23 cellular contexts compared by ENCODE assay signal in the genomic region with DNA sequence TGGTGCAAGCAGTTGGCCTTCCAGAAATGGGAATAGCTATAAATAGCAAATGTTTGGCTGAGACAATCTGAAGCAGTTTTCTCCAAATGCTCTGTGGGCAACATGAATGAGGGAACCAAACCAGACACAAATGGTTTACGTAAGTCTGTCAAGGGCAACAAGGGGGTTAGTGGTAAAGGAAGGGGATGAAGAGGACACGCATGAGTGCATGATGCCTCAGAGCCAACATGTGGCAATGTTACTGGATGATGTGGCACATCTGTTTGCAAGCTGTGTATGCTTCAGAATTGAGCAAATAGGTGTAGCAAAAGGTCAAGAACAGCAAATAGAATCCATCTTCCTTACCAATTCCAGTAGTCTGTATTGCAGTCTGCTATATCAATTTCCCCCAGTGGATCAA.
DNase-seq lines count a peak whose midpoint lies in the region; FAIRE-seq and TF ChIP-seq lines count a peak whose summit lies in the region.
"Had no signal": no experiment of that assay in that cellular context is flagged by ENCODE, and none has a peak within 500 bp of the region (broad histone marks: within the 10 kb centered on the region; RNA-seq: fewer than 3 reads in every experiment).

No MANE protein-coding gene starts in this region.

- H3K4me2 ChIP-seq in astrocyte (ENCODE audit: low read length) = no peak overlapping the region
- H3K4me2 ChIP-seq in mesenchymal stem cell (ENCODE audit: low read length, poor library complexity, severe bottlenecking) = no peak overlapping the region
- H3K4me2 ChIP-seq: GM23338 had no signal

- TF ChIP-seq CTCF in astrocyte (IDR thresholded peaks at IDR 0.05; ENCODE audit: insufficient read depth, low read depth, low read length) (no peak), tibial nerve (IDR thresholded peaks at IDR 0.05) (no peak), brain microvascular endothelial cell (IDR thresholded peaks at IDR 0.05; ENCODE audit: low read depth, low read length, missing control alignments) (no peak)

- H3K27me3 ChIP-seq in astrocyte (ENCODE audit: insufficient read depth, low read length) (no peaks in the 10 kb centered on the region), mesenchymal stem cell (ENCODE audit: control insufficient read depth in 1 of 2, insufficient read depth in 1 of 2, low read length in 2 of 2) (no peaks in the 10 kb centered on the region), tibial nerve (no peaks in the 10 kb centered on the region), brain microvascular endothelial cell (replicated peaks) (no peaks in the 10 kb centered on the region)
- H3K27me3 ChIP-seq: pancreas had no signal

- WGBS in mesenchymal stem cell = 60% methylated on average over 2 of the region's 2 CpGs
- 88 to 93% methylated on average over 2 of the region's 2 CpGs for whole genome bisulfite sequencing in tibial nerve, 2 donors

- H3K4me3 Mint-ChIP-seq in astrocyte (ENCODE audit: unreplicated experiment) = no peak overlapping the region
- H3K4me3 Mint-ChIP-seq: activated CD8-positive, alpha-beta memory T cell treated with anti-CD3 and anti-CD28 coated beads, Interleukin-2, amount 10 ng/mL, durations not matched to agents 7 days and 5 days; B cell; brain; GM23338 had no signal

- H3K23ac ChIP-seq in mesenchymal stem cell (ENCODE audit: low read length in 2 of 2) = no peak overlapping the region

- no peak overlapping the region for H3K4ac ChIP-seq in mesenchymal stem cell (ENCODE audit: low read depth in 1 of 2, low read length in 2 of 2)

- H2BK12ac ChIP-seq in mesenchymal stem cell (ENCODE audit: low read length in 2 of 2) = no peak overlapping the region

- no peaks in the 10 kb centered on the region for H3K79me1 ChIP-seq in mesenchymal stem cell (replicated peaks; ENCODE audit: low read length, poor library complexity, severe bottlenecking)

- no peak overlapping the region for H3K4me3 ChIP-seq in astrocyte (ENCODE audit: insufficient read depth, low read depth, low read length)
- peak overlapping the region in 1 of 2 experiments; percentile 10 for H3K4me3 ChIP-seq in mesenchymal stem cell (ENCODE audit: insufficient read depth in 1 of 2, low read depth in 1 of 2, low read length in 2 of 2)
- no peak overlapping the region for H3K4me3 ChIP-seq in tibial nerve
- no peak overlapping the region for H3K4me3 ChIP-seq in brain microvascular endothelial cell (ENCODE audit: low read depth, low read length)
- H3K4me3 ChIP-seq: GM23338, left ventricle myocardium inferior, pancreas had no signal

- no peak overlapping the region for H4K91ac ChIP-seq in mesenchymal stem cell (ENCODE audit: low read length)

- H3K9me3 ChIP-seq in astrocyte (ENCODE audit: insufficient read depth, low read depth, low read length) (no peaks in the 10 kb centered on the region), mesenchymal stem cell (ENCODE audit: control insufficient read depth, low read length) (peaks cover 21% of the 10 kb centered on the region), tibial nerve (peaks cover 0 to 25% (median under 1%) of the 10 kb centered on the region in 4 donors)
- H3K9me3 ChIP-seq: pancreas had no signal

- DNase-seq in AG20443 (ENCODE audit: low spot score) (peak; percentile 74), HS-5 (ENCODE audit: low read depth) (peak; percentile 94), astrocyte (ENCODE audit: low read depth) (peak; percentile 81), mesenchymal stem cell (peak; percentile 27), tibial nerve (ENCODE audit: low spot score in 2 of 2) (no peak), brain microvascular endothelial cell (no peak), substantia nigra (lab: John Stamatoyannopoulos, UW) (no peak)
- no peak for DNase-seq in stimulated activated CD4-positive, alpha-beta T cell treated with anti-CD3 and anti-CD28 coated beads, Interleukin-2, amount 100 ng/mL, for 24 hours
- DNase-seq: activated CD4-positive, CD25-positive, alpha-beta regulatory T cell treated with anti-CD3 and anti-CD28 coated beads, Interleukin-2, amount 50 U/mL, for 72 hours; activated CD8-positive, alpha-beta memory T cell treated with anti-CD3 and anti-CD28 coated beads, Interleukin-2, amount 10 ng/mL, durations not matched to agents 7 days and 5 days; activated naive CD4-positive, alpha-beta T cell treated with Interleukin-2 at 50 U/mL for 16 hours; DMS 273 treated with DMSO at 0.1 percent for 48 hours; left ventricle myocardium inferior; MM.1S; NCI-H2081; NCI-H526 treated with DMSO at 0.1 percent for 48 hours; pancreas; stimulated activated naive CD4-positive, alpha-beta T cell had no signal

- in situ Hi-C loops in brain microvascular endothelial cell (cut with HindIII; ENCODE audit: low pct_ligation_motif_present, low sequenced_read_pairs) = no loop called here

- no peaks in the 10 kb centered on the region for H4K20me1 ChIP-seq in astrocyte (ENCODE audit: insufficient read depth, low read length)

- H3K18ac ChIP-seq in mesenchymal stem cell (ENCODE audit: low read depth in 1 of 2, low read length in 2 of 2) = no peak overlapping the region

- H2AFZ ChIP-seq in astrocyte (ENCODE audit: low read depth, low read length) (no peak overlapping the region), mesenchymal stem cell (ENCODE audit: low read depth, low read length) (no peak overlapping the region)
- H2AFZ ChIP-seq: GM23338 had no signal

- H2BK15ac ChIP-seq in mesenchymal stem cell (ENCODE audit: low read depth, poor library complexity, severe bottlenecking) = no peak overlapping the region

- H3K27ac Mint-ChIP-seq in astrocyte (ENCODE audit: unreplicated experiment) = no peak overlapping the region
- H3K27ac Mint-ChIP-seq: activated CD8-positive, alpha-beta memory T cell treated with anti-CD3 and anti-CD28 coated beads, Interleukin-2, amount 10 ng/mL, durations not matched to agents 7 days and 5 days; B cell; brain; GM23338 had no signal

- H2BK120ac ChIP-seq in mesenchymal stem cell (ENCODE audit: low read depth, low read length) = no peak overlapping the region

- no peak for TF ChIP-seq POLR2A in tibial nerve (IDR thresholded peaks at IDR 0.05)

- H3K4me1 ChIP-seq in astrocyte (ENCODE audit: insufficient read depth, low read length) (no peaks in the 10 kb centered on the region), mesenchymal stem cell (ENCODE audit: control insufficient read depth, insufficient read depth, low read depth, low read length) (no peaks in the 10 kb centered on the region), tibial nerve (no peaks in the 10 kb centered on the region)
- H3K4me1 ChIP-seq: foreskin keratinocyte, left ventricle myocardium inferior, pancreas had no signal

- peaks cover 3% of the 10 kb centered on the region for H3K4me1 Mint-ChIP-seq in astrocyte (ENCODE audit: low read depth, unreplicated experiment)
- H3K4me1 Mint-ChIP-seq: activated CD8-positive, alpha-beta memory T cell treated with anti-CD3 and anti-CD28 coated beads, Interleukin-2, amount 10 ng/mL, durations not matched to agents 7 days and 5 days; B cell; GM23338 had no signal

- H3K79me2 ChIP-seq in astrocyte (ENCODE audit: insufficient read depth, low read length) = no peaks in the 10 kb centered on the region

- H3K9ac ChIP-seq in astrocyte (ENCODE audit: low read length) = no peak overlapping the region
- no peak overlapping the region for H3K9ac ChIP-seq in mesenchymal stem cell (ENCODE audit: low read length)

- TF ChIP-seq EP300 in tibial nerve (IDR thresholded peaks at IDR 0.05) = no peak

- H3K27ac ChIP-seq in astrocyte (ENCODE audit: low read depth, low read length) = peak overlapping the region; percentile 5
- H3K27ac ChIP-seq in mesenchymal stem cell (ENCODE audit: low read length, poor library complexity, severe bottlenecking) = no peak overlapping the region
- H3K27ac ChIP-seq in tibial nerve = no peak overlapping the region
- H3K27ac ChIP-seq in brain microvascular endothelial cell = no peak overlapping the region
- H3K27ac ChIP-seq in substantia nigra (ENCODE audit: low read depth, low read length, poor library complexity, severe bottlenecking) = no peak overlapping the region
- H3K27ac ChIP-seq: foreskin keratinocyte, left ventricle myocardium inferior, pancreas had no signal

- H2BK5ac ChIP-seq in mesenchymal stem cell (ENCODE audit: low read depth, low read length, poor library complexity, severe bottlenecking) = no peak overlapping the region

- peaks cover 4% of the 10 kb centered on the region for H3K27me3 Mint-ChIP-seq in astrocyte (ENCODE audit: low read depth, unreplicated experiment)

- H3K14ac ChIP-seq in mesenchymal stem cell (ENCODE audit: low read length in 2 of 2) = no peak overlapping the region

- no peak overlapping the region for H4K8ac ChIP-seq in mesenchymal stem cell (ENCODE audit: low read length)

- H2AK5ac ChIP-seq in mesenchymal stem cell (ENCODE audit: low read length, severe bottlenecking) = no peak overlapping the region

- no peaks in the 10 kb centered on the region for H3K36me3 Mint-ChIP-seq in astrocyte (ENCODE audit: low read depth, unreplicated experiment)
- H3K36me3 Mint-ChIP-seq: activated CD8-positive, alpha-beta memory T cell treated with anti-CD3 and anti-CD28 coated beads, Interleukin-2, amount 10 ng/mL, durations not matched to agents 7 days and 5 days had no signal

- FAIRE-seq in astrocyte (lab: Jason Lieb, UNC) = no peak
- FAIRE-seq: pancreas, RCC 7860 had no signal

- no peaks in the 10 kb centered on the region for H3K36me3 ChIP-seq in astrocyte (ENCODE audit: insufficient read depth, low read length)
- no peaks in the 10 kb centered on the region for H3K36me3 ChIP-seq in mesenchymal stem cell (ENCODE audit: control insufficient read depth in 1 of 2, insufficient read depth in 2 of 2, low read depth in 1 of 2, low read length in 2 of 2)
- no peaks in the 10 kb centered on the region for H3K36me3 ChIP-seq in tibial nerve
- no peaks in the 10 kb centered on the region for H3K36me3 ChIP-seq in brain microvascular endothelial cell (replicated peaks)
- H3K36me3 ChIP-seq: left ventricle myocardium inferior, pancreas had no signal

- H3K9me3 Mint-ChIP-seq in astrocyte (ENCODE audit: unreplicated experiment) = peaks cover 7% of the 10 kb centered on the region

Comparison
In these comparisons a context has a peak if more than half of its experiments do, and no peak if none do; other contexts are left out.
1. DNase-seq: peak in AG20443 (single experiment), HS-5 (single experiment), astrocyte (single experiment) and mesenchymal stem cell (single experiment); none in tibial nerve (0 of 2), brain microvascular endothelial cell (single experiment), stimulated activated CD4-positive, alpha-beta T cell treated with anti-CD3 and anti-CD28 coated beads, Interleukin-2, amount 100 ng/mL, for 24 hours (0 of 2) and substantia nigra (0 of 49).